In genomic region chr20:44186674-44187053, GRCh38 we compare ENCODE assay signal across 1 cellular context.
TF ChIP-seq lines count a peak whose summit lies in the region.

No MANE protein-coding gene starts in this region.

TF ChIP-seq in WTC11, 78 proteins besides CTCF, POLR2A, EP300 and RAD21 (continued from another document):
- TF ChIP-seq ZBTB43 (CRISPR knock-in tag; IDR thresholded peaks at IDR 0.05) (no peak), FOXP1 (CRISPR knock-in tag; IDR thresholded peaks at IDR 0.05; ENCODE audit: borderline replicate concordance) (no peak), AR (CRISPR knock-in tag; IDR thresholded peaks at IDR 0.05) (no peak), GRHL2 (CRISPR knock-in tag; IDR thresholded peaks at IDR 0.05; ENCODE audit: insufficient replicate concordance, severe bottlenecking) (no peak), ETV6 (CRISPR knock-in tag; IDR thresholded peaks at IDR 0.05) (no peak), USF2 (CRISPR knock-in tag; IDR thresholded peaks at IDR 0.05) (no peak), ZNF219 (CRISPR knock-in tag; IDR thresholded peaks at IDR 0.05; ENCODE audit: borderline replicate concordance) (no peak), ZBTB21 (CRISPR knock-in tag; IDR thresholded peaks at IDR 0.05; ENCODE audit: borderline replicate concordance) (no peak)
